Comparison of ENCODE assay signal across 7 cellular contexts in genomic region chr13:49246850-49247721, GRCh38. TPM values are rescaled to one million over a fixed set of nuclear protein-coding genes. Genes with fewer than 3 reads are reported as not detected.
A peak's percentile ranks its signal among the peaks of the same experiment; 100 is the strongest.
DNase-seq lines count a peak whose midpoint lies in the region; ATAC-seq and TF ChIP-seq lines count a peak whose summit lies in the region.

No MANE protein-coding gene starts in this region.

- peak; percentile 36 for ATAC-seq in GM19324 (IDR thresholded peaks at IDR 0.05; ENCODE audit: low FRiP score, unreplicated experiment)
- peak; percentile 34 for ATAC-seq in HG02943 (IDR thresholded peaks at IDR 0.05; ENCODE audit: low read depth, unreplicated experiment)
- ATAC-seq in heart left ventricle = peak; percentile 76 to 80 (median 76)
- ATAC-seq in gastrocnemius medialis = peak; percentile 68 to 69

- DNase-seq in WERI-Rb-1 = no peak
- DNase-seq in heart left ventricle = no peak
- DNase-seq in gastrocnemius medialis = no peak
- DNase-seq in stimulated activated CD4-positive, alpha-beta T cell treated with anti-CD3 and anti-CD28 coated beads, Interleukin-4, amount 100 ng/mL, for 1 hour = no peak
- no peak for DNase-seq in NCI-H2107 treated with DMSO at 0.1 percent for 48 hours (lab: John Stamatoyannopoulos, UW; ENCODE audit: unreplicated experiment)

- H3K4me3 ChIP-seq in WERI-Rb-1 (ENCODE audit: low read depth, low read length) (peak overlapping the region; percentile 59), heart left ventricle (peak overlapping the region; percentile 62 to 97 (median 84)), gastrocnemius medialis (peak overlapping the region; percentile 86 to 93 (median 88))

- 17% methylated on average over 6 of the region's 6 CpGs for WGBS in heart left ventricle, 4 donors

- H3K27me3 ChIP-seq in WERI-Rb-1 (ENCODE audit: insufficient read depth, low read depth, severe bottlenecking) (no peaks in the 10 kb centered on the region), heart left ventricle (no peaks in the 10 kb centered on the region), gastrocnemius medialis (no peaks in the 10 kb centered on the region)

- in situ Hi-C loops in gastrocnemius medialis (cut with MboI; ENCODE audit: low sequenced_read_pairs in 4 of 4) = no loop called here

- H3K36me3 ChIP-seq in WERI-Rb-1 (no peaks in the 10 kb centered on the region), heart left ventricle (peaks cover 0 to 29% (median 6%) of the 10 kb centered on the region in 9 donors), gastrocnemius medialis (peaks cover 0 to 13% of the 10 kb centered on the region in 2 donors)

- intact Hi-C loops in heart left ventricle (cut with DNase I) = loop anchor here in 2 of 10 donors (5.0 to 10.0 kb wide), 2 partner anchors 195 to 272 kb away; partner anchors contain the start of genes CAB39L (in 1 of the 2), FNDC3A (in 1 of the 2) and SETDB2 (in 1 of the 2)
- intact Hi-C loops in gastrocnemius medialis (cut with DNase I; ENCODE audit: low total_unique reads) = loop anchor here (5.0 to 10.0 kb wide), 2 partner anchors 152 to 270 kb away; partner anchors contain the start of gene FNDC3A

- H3K27ac ChIP-seq in WERI-Rb-1 = peak overlapping the region; percentile 70
- H3K27ac ChIP-seq in heart left ventricle = peak overlapping the region; percentile 74 to 93 (median 90)
- H3K27ac ChIP-seq in gastrocnemius medialis = peak overlapping the region; percentile 82 to 91 (median 86)

- H3K4me1 ChIP-seq in heart left ventricle (peaks cover 0 to 34% (median 14%) of the 10 kb centered on the region in 12 donors), gastrocnemius medialis (peaks cover 13 to 17% of the 10 kb centered on the region in 2 donors)

- H3K9me3 ChIP-seq in WERI-Rb-1 (ENCODE audit: severe bottlenecking) = no peaks in the 10 kb centered on the region
- no peaks in the 10 kb centered on the region for H3K9me3 ChIP-seq in heart left ventricle
- no peaks in the 10 kb centered on the region for H3K9me3 ChIP-seq in gastrocnemius medialis

- TF ChIP-seq POLR2A in heart left ventricle (IDR thresholded peaks at IDR 0.05) = no peak
- no peak for TF ChIP-seq POLR2A in gastrocnemius medialis (IDR thresholded peaks at IDR 0.05)

- TF ChIP-seq CTCF in WERI-Rb-1 (IDR thresholded peaks at IDR 0.05; ENCODE audit: low read depth, low read length) (no peak), heart left ventricle (IDR thresholded peaks at IDR 0.05) (no peak), gastrocnemius medialis (IDR thresholded peaks at IDR 0.05 in 4 of 5, conservative IDR thresholded peaks at IDR 0.05 in 1 of 5) (no peak)

RNA-seq across cellular contexts. Expression of gene CDADC1, which starts 0.6 kb away (rescaled TPM):
- total RNA-seq in heart left ventricle (10 to 100 TPM in 7 of 9 donors, 1 to 10 TPM in 2; 2.8 to 10.8 (median 10.3) TPM), gastrocnemius medialis (1 to 10 TPM in 3 of 4 donors, under 1 TPM in 1; 1.00 to 8.6 (median 3.9) TPM)
- 1 to 10 TPM; 4.4 to 8.2 TPM for polyA plus RNA-seq in heart left ventricle

RNA-seq across cellular contexts. Expression of gene MLNR, which starts 26.9 kb away (rescaled TPM):
- total RNA-seq in heart left ventricle (under 1 TPM in 2 of 9 donors, not detected in 7; 0.50 to 0.75 TPM), gastrocnemius medialis (not detected)
- polyA plus RNA-seq in heart left ventricle = not detected
